In genomic region chr3:15591235-15591634, GRCh38 we compare ENCODE assay signal across 30 cellular contexts. TPM values are rescaled to one million over a fixed set of nuclear protein-coding genes. Genes with fewer than 3 reads are reported as not detected.
DNase-seq lines count a peak whose midpoint lies in the region; ATAC-seq and TF ChIP-seq lines count a peak whose summit lies in the region.
"Had no signal": no experiment of that assay in that cellular context is flagged by ENCODE, and none has a peak within 500 bp of the region (broad histone marks: within the 10 kb centered on the region; RNA-seq: fewer than 3 reads in every experiment).

No MANE protein-coding gene starts in this region.

- no peaks in the 10 kb centered on the region for H3K27me3 ChIP-seq in stomach
- H3K27me3 ChIP-seq: SJCRH30 had no signal

- no peaks in the 10 kb centered on the region for H3K4me1 ChIP-seq in stomach
- H3K4me1 ChIP-seq: Caco-2, SJCRH30 had no signal

- 65 to 84% (median 76%) methylated on average over 3 of the region's 3 CpGs for WGBS in stomach, 5 donors

- TF ChIP-seq CTCF in choroid plexus epithelial cell (conservative IDR thresholded peaks at IDR 0.05; ENCODE audit: low read depth, low read length) (no peak), osteocyte (IDR thresholded peaks at IDR 0.05) (no peak), stomach (IDR thresholded peaks at IDR 0.05) (no peak)

- no peak overlapping the region for H3K4me3 ChIP-seq in choroid plexus epithelial cell (ENCODE audit: low read depth, low read length)
- no peak overlapping the region for H3K4me3 ChIP-seq in stomach
- H3K4me3 ChIP-seq: GM23338, PC-9, SJCRH30 had no signal

- peak overlapping the region; percentile 10 for H3K27ac Mint-ChIP-seq in T-helper 2 cell treated with Interferon-gamma antibody and Interleukin-4, amounts not matched to agents 5 μg/mL and 100 μg/mL, for 36 hours
- peak overlapping the region; percentile 11 for H3K27ac Mint-ChIP-seq in T-helper 17 cell
- H3K27ac Mint-ChIP-seq in osteocyte (ENCODE audit: unreplicated experiment), result peak overlapping the region; percentile 84
- H3K27ac Mint-ChIP-seq: B cell; CD8-positive, alpha-beta T cell; GM23338; HFFc6 had no signal

- no peak overlapping the region for H3K4me3 Mint-ChIP-seq in T-helper 2 cell treated with Interferon-gamma antibody and Interleukin-4, amounts not matched to agents 5 μg/mL and 100 μg/mL, for 36 hours
- H3K4me3 Mint-ChIP-seq in T-helper 17 cell (no peak overlapping the region), osteocyte (ENCODE audit: unreplicated experiment) (peak overlapping the region; percentile 69)
- H3K4me3 Mint-ChIP-seq: B cell; CD8-positive, alpha-beta T cell; GM23338; H9; HFFc6 had no signal

- no peak overlapping the region for H3K27ac ChIP-seq in stomach
- H3K27ac ChIP-seq: 22Rv1, C4-2B, PC-9, SJCRH30 had no signal

- H3K4me1 Mint-ChIP-seq in T-helper 2 cell treated with Interferon-gamma antibody and Interleukin-4, amounts not matched to agents 5 μg/mL and 100 μg/mL, for 36 hours (ENCODE audit: low read depth), result peaks cover 8% of the 10 kb centered on the region
- H3K4me1 Mint-ChIP-seq in T-helper 17 cell, result peaks cover 4% of the 10 kb centered on the region
- peaks cover 14% of the 10 kb centered on the region for H3K4me1 Mint-ChIP-seq in osteocyte (ENCODE audit: unreplicated experiment)
- H3K4me1 Mint-ChIP-seq: B cell, GM23338, H9 had no signal

- H3K36me3 ChIP-seq in stomach, result peaks cover 24 to 77% (median 70%) of the 10 kb centered on the region in 4 donors

- ATAC-seq in T-helper 17 cell (no peak), GM18868 (IDR thresholded peaks at IDR 0.05; ENCODE audit: unreplicated experiment) (no peak)
- ATAC-seq: CD8-positive, alpha-beta T cell; GM23338; Right ventricle myocardium inferior had no signal

- H3K36me3 Mint-ChIP-seq in T-helper 2 cell treated with Interferon-gamma antibody and Interleukin-4, amounts not matched to agents 5 μg/mL and 100 μg/mL, for 36 hours (ENCODE audit: low read depth), result peaks cover 18% of the 10 kb centered on the region
- no peaks in the 10 kb centered on the region for H3K36me3 Mint-ChIP-seq in T-helper 17 cell (ENCODE audit: low read depth)
- peaks cover 22% of the 10 kb centered on the region for H3K36me3 Mint-ChIP-seq in osteocyte (ENCODE audit: unreplicated experiment)

- H3K27me3 Mint-ChIP-seq in T-helper 2 cell treated with Interferon-gamma antibody and Interleukin-4, amounts not matched to agents 5 μg/mL and 100 μg/mL, for 36 hours (ENCODE audit: low read depth), result no peaks in the 10 kb centered on the region
- no peaks in the 10 kb centered on the region for H3K27me3 Mint-ChIP-seq in T-helper 17 cell
- no peaks in the 10 kb centered on the region for H3K27me3 Mint-ChIP-seq in osteocyte (ENCODE audit: unreplicated experiment)
- H3K27me3 Mint-ChIP-seq: B cell had no signal

- intact Hi-C loops in stomach (cut with DNase I; ENCODE audit: low total_unique reads), result no loop called here

- DNase-seq in T-helper 2 cell treated with Interferon-gamma antibody and Interleukin-4, amounts not matched to agents 5 μg/mL and 100 μg/mL, for 36 hours (ENCODE audit: low spot score), result no peak
- no peak for DNase-seq in T-helper 2 cell
- no peak for DNase-seq in T-helper 17 cell
- DNase-seq in choroid plexus epithelial cell (ENCODE audit: low read depth), result peak; percentile 12
- no peak for DNase-seq in osteocyte (ENCODE audit: extremely low spot score, unreplicated experiment)
- no peak for DNase-seq in activated naive CD4-positive, alpha-beta T cell treated with Interleukin-2 at 50 U/mL for 16 hours
- no peak for DNase-seq in stomach
- DNase-seq: Caco-2; CD8-positive, alpha-beta T cell; DMS 273 treated with DMSO at 0.1 percent for 48 hours; DMS79; H9; HFFc6; KBM-7; MV-4-11; NCI-H1105; NCI-H1436 treated with DMSO at 0.1 percent for 48 hours; NCI-H1930; NCI-H2107; NCI-H446; NCI-H524 treated with DMSO at 0.1 percent for 48 hours; NCI-H774; PC-9; SJCRH30 had no signal

- H3K9me3 Mint-ChIP-seq in T-helper 2 cell treated with Interferon-gamma antibody and Interleukin-4, amounts not matched to agents 5 μg/mL and 100 μg/mL, for 36 hours, result no peaks in the 10 kb centered on the region
- H3K9me3 Mint-ChIP-seq in osteocyte (ENCODE audit: unreplicated experiment), result no peaks in the 10 kb centered on the region
- H3K9me3 Mint-ChIP-seq: CD8-positive, alpha-beta T cell; H9; HFFc6 had no signal

- no peak for TF ChIP-seq EP300 in stomach (IDR thresholded peaks at IDR 0.05)

- TF ChIP-seq POLR2A in stomach (IDR thresholded peaks at IDR 0.05), result no peak

- H3K9me3 ChIP-seq in T-helper 17 cell (ENCODE audit: control insufficient read depth, low read length, poor library complexity, severe bottlenecking) (no peaks in the 10 kb centered on the region), stomach (no peaks in the 10 kb centered on the region)
- H3K9me3 ChIP-seq: Caco-2, SJCRH30 had no signal

RNA-seq across cellular contexts. Expression of gene HACL1, which starts 10.1 kb away (rescaled TPM):
- total RNA-seq in T-helper 17 cell, result 10 to 100 TPM; 34.4 to 41.0 TPM
- total RNA-seq in osteocyte, result 23.7 and 24.7 TPM in 2 replicates
- 10 to 100 TPM; 18.1 to 46.7 (median 34.1) TPM for total RNA-seq in stomach
- polyA plus RNA-seq in stomach, result 10 to 100 TPM; 13.9 to 21.7 (median 14.7) TPM

RNA-seq across cellular contexts. Expression of gene BTD, which starts 10.3 kb away (rescaled TPM):
- total RNA-seq in T-helper 17 cell (10 to 100 TPM; 17.3 to 21.2 TPM), osteocyte (28.0 and 28.9 TPM in 2 replicates), stomach (100 to 1,000 TPM in 1 of 5 donors, 10 to 100 TPM in 3, 1 to 10 TPM in 1; 2.9 to 102 (median 23.0) TPM)
- polyA plus RNA-seq in stomach, result 10 to 100 TPM in 2 of 3 donors, 1 to 10 TPM in 1; 8.1 to 12.5 (median 10.3) TPM

Comparison
In these comparisons a context has a peak if more than half of its experiments do, and no peak if none do; other contexts are left out.
1. H3K27ac Mint-ChIP-seq: peak in every context shown above with its lines; median percentile 84 in osteocyte; 11 in T-helper 17 cell; 10 in T-helper 2 cell treated with Interferon-gamma antibody and Interleukin-4, amounts not matched to agents 5 μg/mL and 100 μg/mL, for 36 hours.